ENCODE assay signal across 8 cellular contexts in the genomic region with DNA sequence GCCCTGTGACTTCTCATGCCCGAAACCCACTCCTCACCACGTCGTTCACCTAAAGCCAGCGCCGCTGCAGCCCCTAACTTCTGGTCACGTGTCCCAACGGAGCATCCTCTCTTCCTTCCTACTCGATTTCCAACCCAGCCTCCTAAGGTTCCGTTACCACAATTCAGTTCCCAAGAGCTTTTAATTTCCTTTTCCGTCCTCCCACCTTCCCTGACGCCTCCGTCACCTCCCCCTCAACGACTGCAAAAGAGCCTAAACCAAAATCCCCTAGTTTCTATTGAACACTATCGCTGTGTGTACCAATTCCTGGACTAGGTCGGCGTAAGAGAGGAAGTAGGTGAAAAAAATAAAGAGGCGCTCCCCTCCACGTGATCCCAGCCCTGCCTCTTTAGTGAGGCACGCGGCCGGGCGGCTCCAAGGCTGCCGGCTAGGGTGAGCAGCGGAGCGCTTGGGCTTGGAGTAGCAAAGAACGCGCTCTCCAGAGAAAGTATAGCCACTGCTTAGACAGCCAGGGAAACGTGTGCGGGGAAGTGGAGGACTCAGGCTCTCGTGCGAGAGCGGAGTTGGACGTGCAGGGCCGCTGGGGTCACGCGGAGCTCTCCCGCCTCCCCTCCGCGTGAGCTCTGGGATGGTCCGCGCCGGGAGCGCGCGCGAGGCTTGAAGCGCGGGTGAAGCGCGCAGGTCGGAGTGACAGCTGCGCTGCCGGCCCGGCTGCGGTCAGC. TPM values are rescaled to one million over a fixed set of nuclear protein-coding genes. Genes with fewer than 3 reads are reported as not detected.
A peak's percentile ranks its signal among the peaks of the same experiment; 100 is the strongest.
DNase-seq lines count a peak whose midpoint lies in the region; ATAC-seq, FAIRE-seq and TF ChIP-seq lines count a peak whose summit lies in the region.

A gene (plus strand): TSS at position 685 of the 722 bp plus-strand sequence.
A gene (minus strand): TSS at position 82 of the 722 bp plus-strand sequence. CDS start 1,189 bp downstream, outside the sequence.

- intact Hi-C loops in esophagus squamous epithelium (cut with DNase I): no loop called here

- no peak for TF ChIP-seq CTCF in DND-41 (IDR thresholded peaks at IDR 0.05; ENCODE audit: borderline replicate concordance, extremely low read depth, low read length, poor library complexity, severe bottlenecking)
- no peak for TF ChIP-seq CTCF in KMS-11 (conservative IDR thresholded peaks at IDR 0.05; ENCODE audit: low read depth, low read length)
- no peak for TF ChIP-seq CTCF in esophagus squamous epithelium (IDR thresholded peaks at IDR 0.05)

- H3K9me3 Mint-ChIP-seq in activated T-cell treated with anti-CD3 and anti-CD28 coated beads, Interleukin-2, amount 50 U/mL, for 72 hours: no peaks in the 10 kb centered on the region

- peak within 1 kb of the TSS; percentile 97 for H3K4me2 ChIP-seq in DND-41 (ENCODE audit: insufficient read depth, low read length)
- H3K4me2 ChIP-seq in KMS-11: peak within 1 kb of the TSS; percentile 98

- H2AFZ ChIP-seq in DND-41 (ENCODE audit: low read depth, low read length) (peak within 1 kb of the TSS; percentile 94), KMS-11 (ENCODE audit: low read depth) (peak within 1 kb of the TSS; percentile 90)

- H3K36me3 ChIP-seq in DND-41 (ENCODE audit: insufficient read depth, low read length) (peaks cover 26% of the 10 kb centered on the region), KMS-11 (ENCODE audit: insufficient read depth) (peaks cover 11% of the 10 kb centered on the region; the same call in 1 of the 2 replicates), esophagus squamous epithelium (peaks cover 3 to 29% (median 7%) of the 10 kb centered on the region in 3 donors), muscle layer of duodenum (ENCODE audit: control insufficient read depth in 1 of 2, insufficient read depth in 2 of 2, low read length in 2 of 2) (peaks cover 6 to 15% of the 10 kb centered on the region in 2 donors)

- peak; percentile 85 for DNase-seq in DND-41
- DNase-seq in RCC 7860 (ENCODE audit: low spot score): peak; percentile 77
- DNase-seq in activated T-cell treated with anti-CD3 and anti-CD28 coated beads, Interleukin-2, amount 50 U/mL, for 72 hours: peak; percentile 86 to 90
- DNase-seq in esophagus squamous epithelium (lab: John Stamatoyannopoulos, UW): peak; percentile 36
- peak; percentile 75 to 77 for DNase-seq in stimulated activated CD8-positive, alpha-beta memory T cell treated with anti-CD3 and anti-CD28 coated beads, Interleukin-7, amount 100 ng/mL, for 4 hours (ENCODE audit: low read depth in 2 of 2)

- H3K27me3 ChIP-seq in DND-41 (ENCODE audit: insufficient read depth, low read length, poor library complexity): no peaks in the 10 kb centered on the region
- H3K27me3 ChIP-seq in KMS-11 (ENCODE audit: insufficient read depth, low read depth): no peaks in the 10 kb centered on the region
- H3K27me3 ChIP-seq in esophagus squamous epithelium: no peaks in the 10 kb centered on the region
- H3K27me3 ChIP-seq in muscle layer of duodenum (ENCODE audit: low read depth, low read length): no peaks in the 10 kb centered on the region

- WGBS in esophagus squamous epithelium, 2 donors: 0 to 1% methylated on average over 13 to 21 of the region's 55 CpGs

- H3K27me3 Mint-ChIP-seq in activated T-cell treated with anti-CD3 and anti-CD28 coated beads, Interleukin-2, amount 50 U/mL, for 72 hours (ENCODE audit: low read depth): no peaks in the 10 kb centered on the region

- H3K4me3 ChIP-seq in DND-41 (ENCODE audit: low read depth in 1 of 2, low read length in 2 of 2): peak within 1 kb of the TSS; percentile 85 to 96
- peak within 1 kb of the TSS; percentile 76 for H3K4me3 ChIP-seq in KMS-11 (IDR thresholded peaks at IDR 0.05; ENCODE audit: insufficient read depth, low read depth, low read length)
- peak within 1 kb of the TSS; percentile 68 to 88 (median 76) for H3K4me3 ChIP-seq in esophagus squamous epithelium
- H3K4me3 ChIP-seq in muscle layer of duodenum (ENCODE audit: low read depth in 1 of 2, low read length in 2 of 2): peak within 1 kb of the TSS; percentile 80 to 81

- H3K9ac ChIP-seq in DND-41 (ENCODE audit: low read depth, low read length) (peak within 1 kb of the TSS; percentile 84), KMS-11 (peak within 1 kb of the TSS; percentile 98)

- TF ChIP-seq POLR2A in esophagus squamous epithelium (IDR thresholded peaks at IDR 0.05): peak in 2 of 4 donors; percentile 35 to 46

- H3K27ac ChIP-seq in DND-41 (ENCODE audit: low read length) (peak within 1 kb of the TSS; percentile 96), KMS-11 (peak within 1 kb of the TSS; percentile 93), esophagus squamous epithelium (peak within 1 kb of the TSS; percentile 90 to 98 (median 94)), muscle layer of duodenum (ENCODE audit: low read length) (peak within 1 kb of the TSS; percentile 99)

- H3K9me3 ChIP-seq in DND-41 (ENCODE audit: insufficient read depth, low read length, severe bottlenecking): no peaks in the 10 kb centered on the region
- no peaks in the 10 kb centered on the region for H3K9me3 ChIP-seq in esophagus squamous epithelium
- no peaks in the 10 kb centered on the region for H3K9me3 ChIP-seq in muscle layer of duodenum (ENCODE audit: control insufficient read depth in 1 of 2, low read length in 2 of 2)

- H3K27ac Mint-ChIP-seq in activated T-cell treated with anti-CD3 and anti-CD28 coated beads, Interleukin-2, amount 50 U/mL, for 72 hours: peak within 1 kb of the TSS; percentile 99

- H3K4me1 ChIP-seq in DND-41 (ENCODE audit: insufficient read depth, low read length) (peaks cover 41% of the 10 kb centered on the region), KMS-11 (ENCODE audit: low read depth, poor library complexity, severe bottlenecking) (peaks cover 35% of the 10 kb centered on the region), esophagus squamous epithelium (peaks cover 15 to 38% (median 15%) of the 10 kb centered on the region in 3 donors), muscle layer of duodenum (ENCODE audit: control insufficient read depth in 1 of 2, insufficient read depth in 2 of 2, low read length in 2 of 2) (peaks cover 9 to 22% of the 10 kb centered on the region in 2 donors)

- peaks cover 6 to 10% of the 10 kb centered on the region in 2 donors for H3K36me3 Mint-ChIP-seq in activated T-cell treated with anti-CD3 and anti-CD28 coated beads, Interleukin-2, amount 50 U/mL, for 72 hours (ENCODE audit: insufficient read depth in 2 of 2)

- FAIRE-seq in RCC 7860 (lab: Jason Lieb, UNC): no peak

- H4K20me1 ChIP-seq in DND-41 (ENCODE audit: insufficient read depth, low read length) (no peaks in the 10 kb centered on the region; the same call in 1 of the 2 replicates), KMS-11 (ENCODE audit: insufficient read depth) (no peaks in the 10 kb centered on the region)

- ATAC-seq in DND-41 (ENCODE audit: insufficient read depth, low read depth) (peak; percentile 90), GM21786 (IDR thresholded peaks at IDR 0.05; ENCODE audit: unreplicated experiment) (peak; percentile 92)
- ATAC-seq in activated T-cell treated with anti-CD3 and anti-CD28 coated beads, Interleukin-2, amount 50 U/mL, for 72 hours (replicated peaks in 1 of 2): peak; percentile 95 to 96

- H3K79me2 ChIP-seq in DND-41 (ENCODE audit: insufficient read depth, low read length) (peaks cover 75% of the 10 kb centered on the region), KMS-11 (ENCODE audit: insufficient read depth, low read depth) (peaks cover 51% of the 10 kb centered on the region)

- peaks cover 33% of the 10 kb centered on the region for H3K4me1 Mint-ChIP-seq in activated T-cell treated with anti-CD3 and anti-CD28 coated beads, Interleukin-2, amount 50 U/mL, for 72 hours (ENCODE audit: low read depth)

- H3K4me3 Mint-ChIP-seq in activated T-cell treated with anti-CD3 and anti-CD28 coated beads, Interleukin-2, amount 50 U/mL, for 72 hours: peak within 1 kb of the TSS; percentile 98

RNA-seq across cellular contexts. Expression of the first gene that starts in this region (rescaled TPM):
- total RNA-seq in activated T-cell treated with anti-CD3 and anti-CD28 coated beads, Interleukin-2, amount 50 U/mL, for 72 hours: 10 to 100 TPM; 25.2 to 28.2 TPM
- total RNA-seq in esophagus squamous epithelium: 10 to 100 TPM in 1 of 4 donors, 1 to 10 TPM in 3; 6.0 to 10.7 (median 7.5) TPM

RNA-seq across cellular contexts. Expression of the second gene that starts in this region (rescaled TPM):
- 10 to 100 TPM; 50.7 to 56.6 TPM for total RNA-seq in activated T-cell treated with anti-CD3 and anti-CD28 coated beads, Interleukin-2, amount 50 U/mL, for 72 hours
- 10 to 100 TPM; 20.7 to 52.3 (median 37.2) TPM for total RNA-seq in esophagus squamous epithelium

Comparison
In these comparisons a context has a peak if more than half of its experiments do, and no peak if none do; other contexts are left out.
1. Peak in every context shown above with its lines: DNase-seq, ATAC-seq, H3K4me3 ChIP-seq and H3K27ac ChIP-seq.
2. DNase-seq: peak in every context shown above with its lines; median percentile 88 in activated T-cell treated with anti-CD3 and anti-CD28 coated beads, Interleukin-2, amount 50 U/mL, for 72 hours; 85 in DND-41; 77 in RCC 7860; 76 in stimulated activated CD8-positive, alpha-beta memory T cell treated with anti-CD3 and anti-CD28 coated beads, Interleukin-7, amount 100 ng/mL, for 4 hours; 36 in esophagus squamous epithelium.